In the genomic region with DNA sequence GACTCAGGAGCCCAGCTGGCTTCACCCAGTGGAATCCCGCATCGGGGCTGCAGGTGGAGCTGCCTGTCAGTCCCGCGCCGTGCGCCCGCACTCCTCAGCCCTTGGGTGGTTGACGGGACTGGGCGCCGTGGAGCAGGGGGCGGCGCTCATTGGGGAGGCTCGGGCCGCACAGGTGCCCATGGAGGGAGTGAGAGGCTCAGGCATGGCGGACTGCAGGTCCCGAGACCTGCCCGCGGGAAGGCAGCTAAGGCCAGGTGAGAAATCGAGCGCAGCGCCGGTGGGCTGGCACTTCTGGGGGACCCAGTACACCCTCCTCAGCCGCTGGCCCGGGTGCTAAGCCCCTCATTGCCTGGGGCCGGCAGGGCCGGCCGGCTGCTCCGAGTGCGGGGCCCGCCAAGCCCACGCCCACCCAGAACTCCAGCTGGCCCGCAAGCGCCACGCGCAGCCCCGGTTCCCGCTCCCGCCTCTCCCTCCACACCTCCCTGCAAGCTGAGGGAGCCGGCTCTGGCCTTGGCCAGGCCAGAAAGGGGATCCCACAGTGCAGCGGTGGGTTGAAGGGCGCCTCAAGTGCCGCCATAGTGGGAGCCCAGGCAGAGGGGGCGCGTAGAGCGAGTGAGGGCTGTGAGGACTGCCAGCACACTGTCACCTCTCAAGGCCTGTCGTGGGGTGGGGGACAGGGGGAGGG, we compare ENCODE assay signal across 8 cellular contexts.
DNase-seq lines count a peak whose midpoint lies in the region; ATAC-seq and TF ChIP-seq lines count a peak whose summit lies in the region.
"Not testable (repeated sequence)": the region's sequence is repeated elsewhere in the genome, so short reads cannot be mapped to it uniquely, and the experiment has no call there.

No MANE protein-coding gene starts in this region.

- H3K4me3 ChIP-seq in GM23338; right cardiac atrium (ENCODE audit: low read length); neuronal stem cell (ENCODE audit: low read length in 2 of 2); parathyroid adenoma (ENCODE audit: low read depth, low read length); spleen: not testable (repeated sequence)

- not testable (repeated sequence) for H3K4me2 ChIP-seq in GM23338; neuronal stem cell (ENCODE audit: insufficient read depth, low read length, poor library complexity, severe bottlenecking); parathyroid adenoma (ENCODE audit: low read length)

- not testable (repeated sequence) for H2BK5ac ChIP-seq in neuronal stem cell (ENCODE audit: low read length)

- not testable (repeated sequence) for H3K27me3 ChIP-seq in GM23338 (ENCODE audit: insufficient read depth); right cardiac atrium (ENCODE audit: control insufficient read depth, insufficient read depth); neuronal stem cell (ENCODE audit: control insufficient read depth in 3 of 3, insufficient read depth in 3 of 3, low read depth in 1 of 3, low read length in 3 of 3); parathyroid adenoma (ENCODE audit: control insufficient read depth, insufficient read depth, low read length); spleen (replicated peaks in 1 of 7)

- H3K4me1 Mint-ChIP-seq in GM23338; WTC11; chondrocyte (ENCODE audit: low read depth): not testable (repeated sequence)

- WGBS in right cardiac atrium, result 88% methylated on average over 46 of the region's 46 CpGs
- no CpG with 5 or more reads among the region's 46 CpGs for WGBS in neuronal stem cell (ENCODE audit: extremely low coverage in 2 of 2, insufficient read length in 2 of 2, insufficient replicate concordance in 1 of 2), 2 donors
- WGBS in spleen, 5 donors, result 90 to 96% (median 94%) methylated on average over 11 to 46 of the region's 46 CpGs

- not testable (repeated sequence) for H3K9me2 ChIP-seq in GM23338 (ENCODE audit: insufficient read depth)

- not testable (repeated sequence) for H3K4me3 Mint-ChIP-seq in GM23338; WTC11; chondrocyte (ENCODE audit: unreplicated experiment)

- not testable (repeated sequence) for ATAC-seq in GM23338, WTC11, right cardiac atrium

- H3K18ac ChIP-seq in neuronal stem cell (ENCODE audit: low read length), result not testable (repeated sequence)

- CTCF ChIA-PET in WTC11 (lab: Charles Lee), result not testable (repeated sequence)

- not testable (repeated sequence) for H2AFZ ChIP-seq in GM23338; neuronal stem cell (ENCODE audit: low read length)
- H2AFZ ChIP-seq in parathyroid adenoma, result peak overlapping the region; percentile 58

- not testable (repeated sequence) for H3K4ac ChIP-seq in neuronal stem cell (ENCODE audit: low read length)

- H3K79me1 ChIP-seq in neuronal stem cell (ENCODE audit: low read depth, low read length), result not testable (repeated sequence)

- H4K8ac ChIP-seq in neuronal stem cell (ENCODE audit: low read depth, low read length), result not testable (repeated sequence)

- POLR2A ChIA-PET in WTC11 (lab: Charles Lee), result not testable (repeated sequence)

- H3F3A ChIP-seq in GM23338 (replicated peaks; ENCODE audit: low read depth), result not testable (repeated sequence)

- H3K4me1 ChIP-seq in GM23338 (ENCODE audit: insufficient read depth); right cardiac atrium (ENCODE audit: control insufficient read depth, insufficient read depth, low read length); neuronal stem cell (ENCODE audit: control insufficient read depth in 2 of 2, insufficient read depth in 1 of 2, low read depth in 1 of 2, low read length in 2 of 2); parathyroid adenoma; spleen: not testable (repeated sequence)

- not testable (repeated sequence) for TF ChIP-seq CTCF in GM23338 (conservative IDR thresholded peaks at IDR 0.05; ENCODE audit: low read depth in 2 of 2); WTC11 (IDR thresholded peaks at IDR 0.05); chondrocyte (IDR thresholded peaks at IDR 0.05); parathyroid adenoma (IDR thresholded peaks at IDR 0.05); spleen (IDR thresholded peaks at IDR 0.05 in 8 of 11, conservative IDR thresholded peaks at IDR 0.05 in 3 of 11)

- H3K9me3 Mint-ChIP-seq in GM23338; WTC11; chondrocyte (ENCODE audit: low read depth): not testable (repeated sequence)

- H3K27ac ChIP-seq in GM23338 (ENCODE audit: low read depth); right cardiac atrium (ENCODE audit: low read length); neuronal stem cell (replicated peaks; ENCODE audit: low read length); parathyroid adenoma; spleen: not testable (repeated sequence)

- not testable (repeated sequence) for H3K23ac ChIP-seq in neuronal stem cell (ENCODE audit: low read depth, low read length, poor library complexity)

- H3K27me3 Mint-ChIP-seq in GM23338 (ENCODE audit: insufficient read depth, low read depth, poor library complexity); WTC11 (ENCODE audit: low read depth); chondrocyte (ENCODE audit: low read depth): not testable (repeated sequence)

- H3K9ac ChIP-seq in neuronal stem cell (ENCODE audit: low read depth, low read length, poor library complexity); parathyroid adenoma: not testable (repeated sequence)

- H2AK5ac ChIP-seq in neuronal stem cell (ENCODE audit: low read depth, low read length), result not testable (repeated sequence)

- H2BK15ac ChIP-seq in neuronal stem cell (ENCODE audit: low read length), result not testable (repeated sequence)

- not testable (repeated sequence) for H2BK120ac ChIP-seq in neuronal stem cell (ENCODE audit: low read depth, low read length)

- H3K36me3 ChIP-seq in GM23338 (ENCODE audit: insufficient read depth); neuronal stem cell (replicated peaks in 1 of 2; ENCODE audit: control insufficient read depth in 2 of 2, insufficient read depth in 2 of 2, low read length in 2 of 2); parathyroid adenoma (ENCODE audit: control insufficient read depth, insufficient read depth, low read length); spleen: not testable (repeated sequence)

- intact Hi-C loops in right cardiac atrium (cut with DNase I); spleen (cut with DNase I; ENCODE audit: low total_unique reads): not testable (repeated sequence)

- not testable (repeated sequence) for H3K79me2 ChIP-seq in GM23338 (replicated peaks; ENCODE audit: insufficient read depth); parathyroid adenoma

- H3K36me3 Mint-ChIP-seq in GM23338 (ENCODE audit: low read depth); WTC11; chondrocyte (ENCODE audit: low read depth): not testable (repeated sequence)

- not testable (repeated sequence) for H4K91ac ChIP-seq in neuronal stem cell (ENCODE audit: low read depth, low read length, poor library complexity)

- not testable (repeated sequence) for H3K14ac ChIP-seq in neuronal stem cell (ENCODE audit: low read length)

- H2BK12ac ChIP-seq in neuronal stem cell (ENCODE audit: low read length), result peak overlapping the region; percentile 84

- H3K9me3 ChIP-seq in right cardiac atrium (ENCODE audit: control insufficient read depth, low read length); neuronal stem cell (replicated peaks in 1 of 2; ENCODE audit: control insufficient read depth in 2 of 2, insufficient read depth in 1 of 2, low read depth in 1 of 2, low read length in 2 of 2); parathyroid adenoma (ENCODE audit: control insufficient read depth, low read length): not testable (repeated sequence)
- peaks cover 0 to 11% (median 0%) of the 10 kb centered on the region in 8 donors for H3K9me3 ChIP-seq in spleen

- peak; percentile 2 for DNase-seq in GM23338 (ENCODE audit: low spot score)
- peak; percentile 24 for DNase-seq in WTC11 (ENCODE audit: low spot score)
- peak; percentile 84 for DNase-seq in chondrocyte (ENCODE audit: low spot score)
- DNase-seq in right cardiac atrium, result peak in 2 of 3 donors; percentile 34 to 43
- peak; percentile 15 for DNase-seq in left kidney (ENCODE audit: low read depth, low spot score)
- DNase-seq in neuronal stem cell (ENCODE audit: low spot score), result not testable (repeated sequence)
- DNase-seq in spleen, result peak; percentile 61

- not testable (repeated sequence) for H4K20me1 ChIP-seq in GM23338 (replicated peaks; ENCODE audit: insufficient read depth)

- not testable (repeated sequence) for TF ChIP-seq POLR2A in spleen (IDR thresholded peaks at IDR 0.05)

- H3K27ac Mint-ChIP-seq in GM23338; WTC11; chondrocyte (ENCODE audit: unreplicated experiment): not testable (repeated sequence)
